ENCODE assay signal across 2 cellular contexts in genomic region chr20:16821211-16822089, GRCh38.
TF ChIP-seq lines count a peak whose summit lies in the region.

No MANE protein-coding gene starts in this region.

TF ChIP-seq in GM12878, 131 proteins besides CTCF, POLR2A, EP300 and RAD21 (continued from another document):
- TF ChIP-seq CEBPZ (IDR thresholded peaks at IDR 0.05; ENCODE audit: low read depth, low read length) (no peak), MTA2 (IDR thresholded peaks at IDR 0.05; ENCODE audit: low read depth) (no peak), PRDM15 (CRISPR knock-in tag; IDR thresholded peaks at IDR 0.05) (no peak), PML (IDR thresholded peaks at IDR 0.05; ENCODE audit: low read length) (no peak), MEF2A (IDR thresholded peaks at IDR 0.05; ENCODE audit: insufficient read depth, low read depth, low read length) (no peak), IRF4 (IDR thresholded peaks at IDR 0.05; ENCODE audit: low read depth, low read length) (no peak), JUNB (IDR thresholded peaks at IDR 0.05) (no peak)
- TF ChIP-seq, protein P1, sequence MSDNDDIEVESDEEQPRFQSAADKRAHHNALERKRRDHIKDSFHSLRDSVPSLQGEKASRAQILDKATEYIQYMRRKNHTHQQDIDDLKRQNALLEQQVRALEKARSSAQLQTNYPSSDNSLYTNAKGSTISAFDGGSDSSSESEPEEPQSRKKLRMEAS (IDR thresholded peaks at IDR 0.05; ENCODE audit: low read depth, low read length), result no peak

TF ChIP-seq in liver, 16 proteins besides CTCF, POLR2A, EP300 and RAD21 (continued from another document):
- no peak for TF ChIP-seq REST (IDR thresholded peaks at IDR 0.05)
